8 cellular contexts compared by ENCODE assay signal in the genomic region with DNA sequence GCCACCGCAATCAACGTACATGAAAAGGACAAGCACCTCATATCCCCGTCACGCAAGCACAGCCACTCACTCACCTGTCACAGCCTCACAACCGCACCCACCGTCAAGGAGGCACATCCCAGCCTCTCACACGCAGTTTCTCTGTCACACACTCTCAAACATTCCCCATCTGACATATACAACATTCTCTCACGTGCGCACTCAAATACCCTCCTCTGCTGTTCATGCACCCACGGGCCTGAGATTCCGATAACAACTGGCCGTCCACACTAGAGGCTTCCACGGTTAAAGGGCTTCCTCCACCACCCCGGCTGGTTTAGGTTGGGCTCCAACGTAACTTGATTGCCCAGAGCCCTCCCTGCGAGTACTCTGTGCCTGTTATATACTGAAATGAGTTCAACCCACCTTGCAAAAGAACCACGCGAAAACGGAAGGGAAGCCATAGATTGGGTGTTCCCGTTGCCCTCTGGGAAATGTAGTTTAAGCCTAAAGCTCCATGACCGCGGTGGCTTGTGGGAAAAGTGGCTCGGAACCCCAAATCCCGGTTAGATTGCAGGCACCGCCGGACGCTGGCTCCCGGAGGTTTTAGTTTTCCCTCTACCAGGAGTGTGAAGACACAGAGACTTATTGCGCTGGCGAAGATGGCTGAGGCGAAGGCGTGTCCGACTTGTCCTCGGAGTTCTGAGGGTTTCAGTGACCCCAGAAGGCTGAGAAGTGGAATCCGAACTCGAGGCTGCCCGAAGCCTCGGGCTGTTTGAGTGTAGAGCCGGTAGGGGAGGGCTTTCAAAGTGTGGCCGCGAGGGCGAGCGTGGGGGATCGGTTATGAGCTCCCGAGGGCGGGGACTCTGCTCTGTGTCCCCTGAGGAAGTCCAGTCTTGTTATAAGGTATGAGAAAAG. TPM values are rescaled to one million over a fixed set of nuclear protein-coding genes. Genes with fewer than 3 reads are reported as not detected.
A peak's percentile ranks its signal among the peaks of the same experiment; 100 is the strongest.
DNase-seq lines count a peak whose midpoint lies in the region; ATAC-seq and TF ChIP-seq lines count a peak whose summit lies in the region.

A gene (minus strand): TSS at position 448 of the 897 bp plus-strand sequence. CDS start 5,857 bp downstream, outside the sequence.

- peaks cover 12% of the 10 kb centered on the region; the same call in 1 of the 2 replicates for H3K79me2 ChIP-seq in SK-N-SH (ENCODE audit: insufficient read depth)

- no peaks in the 10 kb centered on the region for H3K27me3 ChIP-seq in SK-N-SH (ENCODE audit: insufficient read depth)
- no peaks in the 10 kb centered on the region for H3K27me3 ChIP-seq in testis

- H2AFZ ChIP-seq in SK-N-SH (ENCODE audit: low read depth) = peak within 1 kb of the TSS; percentile 96

- peak within 1 kb of the TSS; percentile 73 to 93 for H3K27ac ChIP-seq in SK-N-SH (ENCODE audit: low read depth in 2 of 2, low read length in 1 of 2)
- H3K27ac ChIP-seq in testis = peak within 1 kb of the TSS; percentile 82 to 83

- no peaks in the 10 kb centered on the region for H3F3A ChIP-seq in SK-N-SH (replicated peaks; ENCODE audit: insufficient read depth)

- H3K4me3 Mint-ChIP-seq in HFFc6 = peak within 1 kb of the TSS; percentile 98
- peak within 1 kb of the TSS; percentile 92 for H3K4me3 Mint-ChIP-seq in glutamatergic neuron (ENCODE audit: unreplicated experiment)

- peaks cover 0 to 2% of the 10 kb centered on the region in 2 experiments; a peak in 2 of 4 replicates for H3K4me1 ChIP-seq in SK-N-SH (ENCODE audit: control insufficient read depth in 1 of 2, insufficient read depth in 2 of 2, low read depth in 1 of 2, low read length in 1 of 2)
- peaks cover 4% of the 10 kb centered on the region for H3K4me1 ChIP-seq in testis

- CTCF ChIA-PET in SK-N-SH (lab: Yijun Ruan, JAX) = interaction anchor here (1.3 kb wide), 1 partner anchor 60 kb away, joined by 3 read pairs; a partner anchor contains a TSS

- TF ChIP-seq CTCF in HFFc6 (IDR thresholded peaks at IDR 0.05) (peak; percentile 41), SK-N-SH (IDR thresholded peaks at IDR 0.05) (peak; percentile 20), glutamatergic neuron (IDR thresholded peaks at IDR 0.05; ENCODE audit: partially characterized antibody, unreplicated experiment) (no peak), omental fat pad (IDR thresholded peaks at IDR 0.05) (no peak), testis (IDR thresholded peaks at IDR 0.05) (no peak)

- peak within 1 kb of the TSS; percentile 71 for H3K9ac ChIP-seq in SK-N-SH

- H3K4me2 ChIP-seq in SK-N-SH = peak within 1 kb of the TSS; percentile 77

- POLR2A ChIA-PET in SK-N-SH (lab: Yijun Ruan, JAX) = interaction anchor here (1.2 to 1.6 kb wide), 6 partner anchors 60 to 462 kb away, joined by 3 to 6 read pairs (median 5); a partner anchor contains a TSS

- H3K4me1 Mint-ChIP-seq in HFFc6 (ENCODE audit: low read depth) (peaks cover 21% of the 10 kb centered on the region), glutamatergic neuron (ENCODE audit: low read depth, unreplicated experiment) (no peaks in the 10 kb centered on the region)

- no peaks in the 10 kb centered on the region for H4K20me1 ChIP-seq in SK-N-SH (ENCODE audit: insufficient read depth)

- H3K9me3 ChIP-seq in SK-N-SH = 0 out of 2 replicates have a peak, but pooled peaks cover 3% of the 10 kb centered on the region
- no peaks in the 10 kb centered on the region for H3K9me3 ChIP-seq in testis

- TF ChIP-seq POLR2A in testis (IDR thresholded peaks at IDR 0.05) = no peak

- TF ChIP-seq RAD21 in SK-N-SH (IDR thresholded peaks at IDR 0.05; ENCODE audit: low read length) = no peak

- DNase-seq in GM04503 (ENCODE audit: low read depth) (peak; percentile 68), HFFc6 (peak; percentile 84), NCI-H1092 (lab: John Stamatoyannopoulos, UW) (peak; percentile 73), SK-N-SH (peak; percentile 85), glutamatergic neuron (peak; percentile 84), omental fat pad (ENCODE audit: low spot score) (peak; percentile 60), testis (peak; percentile 96)
- DNase-seq in activated naive CD4-positive, alpha-beta T cell treated with anti-CD3 and anti-CD28 coated beads, Interleukin-2, amount 50 U/mL, for 72 hours (ENCODE audit: low spot score in 2 of 2) = peak; percentile 76 to 89

- no peak for TF ChIP-seq EP300 in SK-N-SH (IDR thresholded peaks at IDR 0.05; ENCODE audit: borderline replicate concordance in 1 of 2, low read depth in 1 of 2, low read length in 1 of 2)

- WGBS in SK-N-SH (ENCODE audit: low lambda C conversion rate) = under 1% methylated on average over 44 of the region's 46 CpGs
- WGBS in testis, 2 donors = 0 to 1% methylated on average over 29 to 46 of the region's 46 CpGs

- intact Hi-C loops in testis (cut with DNase I; ENCODE audit: low total_unique reads) = no loop called here

- H3K27ac Mint-ChIP-seq in HFFc6 (peak within 1 kb of the TSS; percentile 98), glutamatergic neuron (ENCODE audit: unreplicated experiment) (peak within 1 kb of the TSS; percentile 67)
- peak within 1 kb of the TSS; percentile 98 to 99 for H3K27ac Mint-ChIP-seq in activated naive CD4-positive, alpha-beta T cell treated with anti-CD3 and anti-CD28 coated beads, Interleukin-2, amount 50 U/mL, for 72 hours

- H3K36me3 ChIP-seq in SK-N-SH (replicated peaks in 1 of 2; ENCODE audit: control insufficient read depth in 1 of 2, insufficient read depth in 2 of 2, low read length in 1 of 2) (no peaks in the 10 kb centered on the region), testis (ENCODE audit: low read depth, missing control alignments) (no peaks in the 10 kb centered on the region)

- ATAC-seq in activated naive CD4-positive, alpha-beta T cell treated with anti-CD3 and anti-CD28 coated beads, Interleukin-2, amount 50 U/mL, for 72 hours = peak; percentile 91 to 96
- peak; percentile 95 for ATAC-seq in omental fat pad (ENCODE audit: low FRiP score)

- H3K9me3 Mint-ChIP-seq in HFFc6 (peaks cover 28% of the 10 kb centered on the region), glutamatergic neuron (ENCODE audit: unreplicated experiment) (peaks cover 4% of the 10 kb centered on the region)
- peaks cover 6 to 22% of the 10 kb centered on the region in 2 donors for H3K9me3 Mint-ChIP-seq in activated naive CD4-positive, alpha-beta T cell treated with anti-CD3 and anti-CD28 coated beads, Interleukin-2, amount 50 U/mL, for 72 hours

- no peaks in the 10 kb centered on the region for H3K9me2 ChIP-seq in SK-N-SH

- H3K27me3 Mint-ChIP-seq in HFFc6 (ENCODE audit: insufficient read depth) (no peaks in the 10 kb centered on the region), glutamatergic neuron (ENCODE audit: unreplicated experiment) (peaks cover 3% of the 10 kb centered on the region)

- H3K36me3 Mint-ChIP-seq in HFFc6 (ENCODE audit: low read depth) (peaks cover 42% of the 10 kb centered on the region), glutamatergic neuron (ENCODE audit: unreplicated experiment) (peaks cover 7% of the 10 kb centered on the region)
- H3K36me3 Mint-ChIP-seq in activated naive CD4-positive, alpha-beta T cell treated with anti-CD3 and anti-CD28 coated beads, Interleukin-2, amount 50 U/mL, for 72 hours = peaks cover 27 to 44% of the 10 kb centered on the region in 2 donors

- peak within 1 kb of the TSS; percentile 61 to 91 for H3K4me3 ChIP-seq in SK-N-SH (ENCODE audit: low read depth in 2 of 2, low read length in 1 of 2)
- H3K4me3 ChIP-seq in testis = peak within 1 kb of the TSS; percentile 78 to 92

TF ChIP-seq in SK-N-SH, 30 proteins besides CTCF, POLR2A, EP300 and RAD21 (continues in another document):
- TF ChIP-seq RFX5 (IDR thresholded peaks at IDR 0.05; ENCODE audit: low read length) = 0 out of 2 replicates have a peak, but pooled peaks have one; percentile 43
- no peak for TF ChIP-seq FOXJ3 (CRISPR knock-in tag; IDR thresholded peaks at IDR 0.05)
- TF ChIP-seq YY1 (IDR thresholded peaks at IDR 0.05; ENCODE audit: low read depth) = peak; percentile 94
- peak; percentile 50; the same call in 1 of the 2 replicates for TF ChIP-seq SIN3A (IDR thresholded peaks at IDR 0.05; ENCODE audit: borderline replicate concordance, low read depth, low read length)
- no peak for TF ChIP-seq RCOR1 (IDR thresholded peaks at IDR 0.05; ENCODE audit: low read length)
- TF ChIP-seq, protein P1, sequence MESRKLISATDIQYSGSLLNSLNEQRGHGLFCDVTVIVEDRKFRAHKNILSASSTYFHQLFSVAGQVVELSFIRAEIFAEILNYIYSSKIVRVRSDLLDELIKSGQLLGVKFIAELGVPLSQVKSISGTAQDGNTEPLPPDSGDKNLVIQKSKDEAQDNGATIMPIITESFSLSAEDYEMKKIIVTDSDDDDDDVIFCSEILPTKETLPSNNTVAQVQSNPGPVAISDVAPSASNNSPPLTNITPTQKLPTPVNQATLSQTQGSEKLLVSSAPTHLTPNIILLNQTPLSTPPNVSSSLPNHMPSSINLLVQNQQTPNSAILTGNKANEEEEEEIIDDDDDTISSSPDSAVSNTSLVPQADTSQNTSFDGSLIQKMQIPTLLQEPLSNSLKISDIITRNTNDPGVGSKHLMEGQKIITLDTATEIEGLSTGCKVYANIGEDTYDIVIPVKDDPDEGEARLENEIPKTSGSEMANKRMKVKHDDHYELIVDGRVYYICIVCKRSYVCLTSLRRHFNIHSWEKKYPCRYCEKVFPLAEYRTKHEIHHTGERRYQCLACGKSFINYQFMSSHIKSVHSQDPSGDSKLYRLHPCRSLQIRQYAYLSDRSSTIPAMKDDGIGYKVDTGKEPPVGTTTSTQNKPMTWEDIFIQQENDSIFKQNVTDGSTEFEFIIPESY (IDR thresholded peaks at IDR 0.05; ENCODE audit: borderline replicate concordance, low read depth) = peak; percentile 60; the same call in 1 of the 2 replicates
- peak; percentile 80 for TF ChIP-seq GABPA (IDR thresholded peaks at IDR 0.05; ENCODE audit: low read depth)
- TF ChIP-seq CHD2 (IDR thresholded peaks at IDR 0.05; ENCODE audit: low read length, partially characterized antibody) = peak; percentile 78
- TF ChIP-seq MXI1 (IDR thresholded peaks at IDR 0.05; ENCODE audit: low read depth, low read length) = peak; percentile 84
- TF ChIP-seq, protein P2, sequence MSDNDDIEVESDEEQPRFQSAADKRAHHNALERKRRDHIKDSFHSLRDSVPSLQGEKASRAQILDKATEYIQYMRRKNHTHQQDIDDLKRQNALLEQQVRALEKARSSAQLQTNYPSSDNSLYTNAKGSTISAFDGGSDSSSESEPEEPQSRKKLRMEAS (IDR thresholded peaks at IDR 0.05; ENCODE audit: low read depth) = peak; percentile 27
- no peak for TF ChIP-seq TEAD4 (IDR thresholded peaks at IDR 0.05; ENCODE audit: borderline replicate concordance, insufficient read depth)

RNA-seq across cellular contexts. Expression of the gene that starts here (rescaled TPM):
- total RNA-seq in HFFc6 (2021; fragmentation: NEBNext Ultra II Directional; extraction: Animal tissue kit (Norgen Biotek cat#: 25700)) = 1 to 10 TPM; 4.9 to 8.4 (median 6.4) TPM
- 1.3 and 2.1 TPM in 2 replicates for polyA plus RNA-seq in SK-N-SH (2012; rRNA removed)
- polyA plus RNA-seq in SK-N-SH (2012; cell fraction: cytosol; rRNA removed) = 2.1 and 2.2 TPM in 2 replicates
- 2.4 and 3.6 TPM in 2 replicates for polyA plus RNA-seq in SK-N-SH (2012; cell fraction: nucleus; rRNA removed)
- 1 to 10 TPM; 8.2 to 8.9 TPM for total RNA-seq in activated naive CD4-positive, alpha-beta T cell treated with anti-CD3 and anti-CD28 coated beads, Interleukin-2, amount 50 U/mL, for 72 hours
- total RNA-seq in glutamatergic neuron (ENCODE audit: unreplicated experiment) = 12.2 TPM
- 10 to 100 TPM in 1 of 4 donors, 1 to 10 TPM in 3; 4.4 to 17.5 (median 5.5) TPM for total RNA-seq in omental fat pad
- total RNA-seq in testis = 10 to 100 TPM; 13.4 to 17.8 TPM
- polyA plus RNA-seq in testis (ENCODE audit: insufficient read depth, low read depth, low replicate concordance) = 12.7 TPM

Comparison
In these comparisons a context has a peak if more than half of its experiments do, and no peak if none do; other contexts are left out.
1. Peak in every context shown above with its lines: DNase-seq, ATAC-seq, H3K4me3 ChIP-seq and H3K27ac ChIP-seq.
2. CTCF ChIP-seq: peak in HFFc6 (single experiment) and SK-N-SH (single experiment); none in glutamatergic neuron (single experiment), omental fat pad (0 of 3) and testis (0 of 3).